In genomic region chr4:95729596-95729995, GRCh38 we compare ENCODE assay signal across 1 cellular context.
A peak's percentile ranks its signal among the peaks of the same experiment; 100 is the strongest.
TF ChIP-seq lines count a peak whose summit lies in the region.

No MANE protein-coding gene starts in this region.

TF ChIP-seq in GM23338, 12 proteins besides CTCF, POLR2A, EP300 and RAD21 (continued from another document):
- no peak for TF ChIP-seq REST (IDR thresholded peaks at IDR 0.05; ENCODE audit: unreplicated experiment)
- TF ChIP-seq ETS1 (IDR thresholded peaks at IDR 0.05) = 0 out of 2 replicates have a peak, but pooled peaks have one; percentile 32
- TF ChIP-seq ZNF331 (CRISPR knock-in tag; IDR thresholded peaks at IDR 0.05; ENCODE audit: low read depth) = no peak
- TF ChIP-seq EZH2 (IDR thresholded peaks at IDR 0.05; ENCODE audit: low read depth, unreplicated experiment) = no peak
- no peak for TF ChIP-seq JUNB (IDR thresholded peaks at IDR 0.05; ENCODE audit: unreplicated experiment)
- peak; percentile 50; the same call in 1 of the 2 replicates for TF ChIP-seq NANOG (IDR thresholded peaks at IDR 0.05; ENCODE audit: borderline replicate concordance)
TF ChIP-seq in GM23338: peak in this region for 3.
